14 cellular contexts compared by ENCODE assay signal in the genomic region with DNA sequence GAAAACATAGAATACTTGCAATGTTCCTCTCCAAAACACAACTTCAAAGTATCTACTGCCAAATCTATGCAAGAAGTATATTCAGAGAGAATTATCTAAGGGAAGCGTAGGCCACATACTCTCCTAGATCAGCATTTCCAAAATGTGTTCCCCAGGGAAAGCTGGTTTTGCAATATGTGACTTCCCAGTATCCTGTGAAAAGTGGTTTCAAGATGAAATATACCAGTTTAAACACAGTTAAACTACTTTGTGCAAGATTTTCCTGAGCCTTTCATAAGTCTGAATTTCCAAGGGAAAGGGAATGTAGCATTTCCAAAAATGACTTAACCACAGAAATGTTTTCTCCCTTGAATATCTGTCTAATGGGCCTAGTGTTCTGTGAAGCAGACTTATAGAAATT. TPM values are rescaled to one million over a fixed set of nuclear protein-coding genes. Genes with fewer than 3 reads are reported as not detected.
DNase-seq lines count a peak whose midpoint lies in the region; TF ChIP-seq lines count a peak whose summit lies in the region.
"Had no signal": no experiment of that assay in that cellular context is flagged by ENCODE, and none has a peak within 500 bp of the region (broad histone marks: within the 10 kb centered on the region; RNA-seq: fewer than 3 reads in every experiment).

No MANE protein-coding gene starts in this region.

- no peak for TF ChIP-seq POLR2A in lower leg skin (IDR thresholded peaks at IDR 0.05)

- peaks cover 0 to 81% of the 10 kb centered on the region in 2 donors for H3K4me1 ChIP-seq in right atrium auricular region
- H3K4me1 ChIP-seq in skeletal muscle tissue (ENCODE audit: control insufficient read depth in 3 of 3, insufficient read depth in 3 of 3, low read length in 3 of 3), result peaks cover 23 to 45% (median 35%) of the 10 kb centered on the region in 3 donors

- H3K27ac ChIP-seq in right atrium auricular region (peak overlapping the region; percentile 51 to 78), skeletal muscle tissue (ENCODE audit: low read depth, low read length) (peak overlapping the region; percentile 50)
- H3K27ac ChIP-seq: lower lobe of right lung, SJCRH30 had no signal

- intact Hi-C loops in lower leg skin (cut with DNase I; ENCODE audit: low total_unique reads), result no loop called here

- H3K27me3 ChIP-seq in right atrium auricular region (no peaks in the 10 kb centered on the region), skeletal muscle tissue (ENCODE audit: control insufficient read depth in 3 of 3, insufficient read depth in 3 of 3, low read length in 3 of 3) (no peaks in the 10 kb centered on the region)
- H3K27me3 ChIP-seq: SJCRH30 had no signal

- no peaks in the 10 kb centered on the region for H3K9me3 ChIP-seq in right atrium auricular region
- no peaks in the 10 kb centered on the region for H3K9me3 ChIP-seq in skeletal muscle tissue (ENCODE audit: control insufficient read depth in 3 of 3, low read length in 3 of 3)
- H3K9me3 ChIP-seq: lower lobe of right lung, SJCRH30 had no signal

- H3K36me3 ChIP-seq in right atrium auricular region (no peaks in the 10 kb centered on the region), skeletal muscle tissue (ENCODE audit: control insufficient read depth in 3 of 3, insufficient read depth in 3 of 3, low read length in 3 of 3) (no peaks in the 10 kb centered on the region)
- H3K36me3 ChIP-seq: lower lobe of right lung had no signal

- no peak for TF ChIP-seq CTCF in AG10803 (conservative IDR thresholded peaks at IDR 0.05; ENCODE audit: low read length)
- TF ChIP-seq CTCF in cardiac fibroblast (IDR thresholded peaks at IDR 0.05; ENCODE audit: low read depth, low read length), result no peak
- TF ChIP-seq CTCF in right atrium auricular region (IDR thresholded peaks at IDR 0.05), result no peak
- TF ChIP-seq CTCF in lower leg skin (IDR thresholded peaks at IDR 0.05), result no peak

- no peak overlapping the region for H3K9ac ChIP-seq in skeletal muscle tissue (ENCODE audit: low read depth in 1 of 3, low read length in 3 of 3)

- 70 to 71% methylated on average over 1 of the region's 1 CpG for WGBS in lower leg skin, 2 donors

- peak; percentile 87 for DNase-seq in AG10803 (ENCODE audit: low read depth)
- DNase-seq in cardiac fibroblast (ENCODE audit: low read depth in 2 of 2), result peak; percentile 42 to 72
- no peak for DNase-seq in right atrium auricular region (ENCODE audit: low spot score)
- DNase-seq in ureter (ENCODE audit: low spot score), result no peak
- DNase-seq in lower leg skin (ENCODE audit: low spot score in 2 of 2), result no peak
- no peak for DNase-seq in anterior cingulate cortex (lab: John Stamatoyannopoulos, UW)
- DNase-seq in HPDE6-E6E7 (ENCODE audit: extremely low spot score), result no peak
- DNase-seq: lower lobe of right lung; NCI-H1694 treated with DMSO at 0.1 percent for 48 hours; NCI-H510A; retina; SJCRH30; stimulated activated CD4-positive, alpha-beta T cell treated with anti-CD3 and anti-CD28 coated beads, Interleukin-4, amount 100 ng/mL, for 24 hours had no signal

- no peak overlapping the region for H3K4me3 ChIP-seq in AG10803 (ENCODE audit: low read length)
- no peak overlapping the region for H3K4me3 ChIP-seq in cardiac fibroblast (replicated peaks in 1 of 2; ENCODE audit: low read depth in 2 of 2, low read length in 2 of 2)
- no peak overlapping the region for H3K4me3 ChIP-seq in right atrium auricular region
- no peak overlapping the region for H3K4me3 ChIP-seq in skeletal muscle tissue (ENCODE audit: low read length in 3 of 3)
- H3K4me3 ChIP-seq in lower leg skin (ENCODE audit: low read depth, poor library complexity, severe bottlenecking), result no peak overlapping the region
- H3K4me3 ChIP-seq: lower lobe of right lung, SJCRH30 had no signal

RNA-seq across cellular contexts. Expression of a gene that starts 7.6 kb away (rescaled TPM):
- total RNA-seq in right atrium auricular region, result 10 to 100 TPM; 21.6 to 23.3 TPM
- total RNA-seq in skeletal muscle tissue, result 30.3 TPM
- 50.1 TPM for total RNA-seq in ureter
- 10 to 100 TPM; 15.7 to 22.5 (median 19.6) TPM for total RNA-seq in lower leg skin

Comparison
In these comparisons a context has a peak if more than half of its experiments do, and no peak if none do; other contexts are left out.
1. DNase-seq: peak in AG10803 (single experiment) and cardiac fibroblast (2 of 2); none in right atrium auricular region (single experiment), ureter (single experiment), lower leg skin (0 of 2), anterior cingulate cortex (0 of 58) and HPDE6-E6E7 (single experiment).